1 cellular context compared by ENCODE assay signal in genomic region chr1:173432331-173432730, GRCh38.
TF ChIP-seq lines count a peak whose summit lies in the region.

No MANE protein-coding gene starts in this region.

TF ChIP-seq in H1, 55 proteins besides CTCF, POLR2A, EP300 and RAD21:
- TF ChIP-seq CBX8 (IDR thresholded peaks at IDR 0.05; ENCODE audit: borderline replicate concordance, low read depth, low read length) (no peak), CHD1 (IDR thresholded peaks at IDR 0.05; ENCODE audit: low read depth, low read length) (no peak), SIX5 (IDR thresholded peaks at IDR 0.05; ENCODE audit: low read depth, low read length) (no peak), FOSL1 (IDR thresholded peaks at IDR 0.05; ENCODE audit: insufficient read depth, low read depth, low read length) (no peak), HDAC6 (IDR thresholded peaks at IDR 0.05; ENCODE audit: low read depth, low read length) (no peak), CHD7 (IDR thresholded peaks at IDR 0.05; ENCODE audit: insufficient replicate concordance, low read length) (no peak), TEAD4 (IDR thresholded peaks at IDR 0.05; ENCODE audit: low read depth, low read length) (no peak), POU5F1 (IDR thresholded peaks at IDR 0.05; ENCODE audit: low read depth, low read length) (no peak), RBBP5 (IDR thresholded peaks at IDR 0.05; ENCODE audit: borderline replicate concordance, low read depth, low read length) (no peak), RXRA (IDR thresholded peaks at IDR 0.05; ENCODE audit: insufficient read depth, low read depth, low read length) (no peak), MAFK (IDR thresholded peaks at IDR 0.05; ENCODE audit: low read depth, low read length) (no peak), KDM4A (IDR thresholded peaks at IDR 0.05; ENCODE audit: low read depth, low read length, severe bottlenecking) (no peak)
- TF ChIP-seq, protein P1, sequence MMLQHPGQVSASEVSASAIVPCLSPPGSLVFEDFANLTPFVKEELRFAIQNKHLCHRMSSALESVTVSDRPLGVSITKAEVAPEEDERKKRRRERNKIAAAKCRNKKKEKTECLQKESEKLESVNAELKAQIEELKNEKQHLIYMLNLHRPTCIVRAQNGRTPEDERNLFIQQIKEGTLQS (IDR thresholded peaks at IDR 0.05; ENCODE audit: insufficient read depth, low read depth, low read length) = no peak
- TF ChIP-seq, protein P2, sequence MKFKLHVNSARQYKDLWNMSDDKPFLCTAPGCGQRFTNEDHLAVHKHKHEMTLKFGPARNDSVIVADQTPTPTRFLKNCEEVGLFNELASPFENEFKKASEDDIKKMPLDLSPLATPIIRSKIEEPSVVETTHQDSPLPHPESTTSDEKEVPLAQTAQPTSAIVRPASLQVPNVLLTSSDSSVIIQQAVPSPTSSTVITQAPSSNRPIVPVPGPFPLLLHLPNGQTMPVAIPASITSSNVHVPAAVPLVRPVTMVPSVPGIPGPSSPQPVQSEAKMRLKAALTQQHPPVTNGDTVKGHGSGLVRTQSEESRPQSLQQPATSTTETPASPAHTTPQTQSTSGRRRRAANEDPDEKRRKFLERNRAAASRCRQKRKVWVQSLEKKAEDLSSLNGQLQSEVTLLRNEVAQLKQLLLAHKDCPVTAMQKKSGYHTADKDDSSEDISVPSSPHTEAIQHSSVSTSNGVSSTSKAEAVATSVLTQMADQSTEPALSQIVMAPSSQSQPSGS (IDR thresholded peaks at IDR 0.05; ENCODE audit: low read length) = no peak
- TF ChIP-seq, protein P3, sequence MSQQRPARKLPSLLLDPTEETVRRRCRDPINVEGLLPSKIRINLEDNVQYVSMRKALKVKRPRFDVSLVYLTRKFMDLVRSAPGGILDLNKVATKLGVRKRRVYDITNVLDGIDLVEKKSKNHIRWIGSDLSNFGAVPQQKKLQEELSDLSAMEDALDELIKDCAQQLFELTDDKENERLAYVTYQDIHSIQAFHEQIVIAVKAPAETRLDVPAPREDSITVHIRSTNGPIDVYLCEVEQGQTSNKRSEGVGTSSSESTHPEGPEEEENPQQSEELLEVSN (IDR thresholded peaks at IDR 0.05) = no peak
